ENCODE assay signal across 1 cellular context in genomic region chr22:17994424-17995108, GRCh38.
TF ChIP-seq lines count a peak whose summit lies in the region.

No MANE protein-coding gene starts in this region.

TF ChIP-seq in HepG2, 621 proteins besides CTCF, POLR2A, EP300 and RAD21:
- TF ChIP-seq ZNF713 (CRISPR knock-in tag; IDR thresholded peaks at IDR 0.05) (no peak), THAP9 (CRISPR knock-in tag; IDR thresholded peaks at IDR 0.05; ENCODE audit: borderline replicate concordance) (no peak), ZNF24 (IDR thresholded peaks at IDR 0.05) (no peak), CSRNP1 (CRISPR knock-in tag; IDR thresholded peaks at IDR 0.05) (no peak), ZNF75D (CRISPR knock-in tag; IDR thresholded peaks at IDR 0.05; ENCODE audit: borderline replicate concordance) (no peak), ZSCAN30 (CRISPR knock-in tag; IDR thresholded peaks at IDR 0.05) (no peak), HMGXB4 (CRISPR knock-in tag; IDR thresholded peaks at IDR 0.05; ENCODE audit: borderline replicate concordance in 1 of 2, low read depth in 1 of 2) (no peak), AFF4 (CRISPR knock-in tag; IDR thresholded peaks at IDR 0.05) (no peak), ZKSCAN8 (CRISPR knock-in tag; IDR thresholded peaks at IDR 0.05; ENCODE audit: borderline replicate concordance) (no peak), NFAT5 (CRISPR knock-in tag; IDR thresholded peaks at IDR 0.05) (no peak), ZC3H13 (CRISPR knock-in tag; IDR thresholded peaks at IDR 0.05) (no peak), PHF5A (CRISPR knock-in tag; IDR thresholded peaks at IDR 0.05; ENCODE audit: low read depth, unreplicated experiment) (no peak)
